1 cellular context compared by ENCODE assay signal in the genomic region with DNA sequence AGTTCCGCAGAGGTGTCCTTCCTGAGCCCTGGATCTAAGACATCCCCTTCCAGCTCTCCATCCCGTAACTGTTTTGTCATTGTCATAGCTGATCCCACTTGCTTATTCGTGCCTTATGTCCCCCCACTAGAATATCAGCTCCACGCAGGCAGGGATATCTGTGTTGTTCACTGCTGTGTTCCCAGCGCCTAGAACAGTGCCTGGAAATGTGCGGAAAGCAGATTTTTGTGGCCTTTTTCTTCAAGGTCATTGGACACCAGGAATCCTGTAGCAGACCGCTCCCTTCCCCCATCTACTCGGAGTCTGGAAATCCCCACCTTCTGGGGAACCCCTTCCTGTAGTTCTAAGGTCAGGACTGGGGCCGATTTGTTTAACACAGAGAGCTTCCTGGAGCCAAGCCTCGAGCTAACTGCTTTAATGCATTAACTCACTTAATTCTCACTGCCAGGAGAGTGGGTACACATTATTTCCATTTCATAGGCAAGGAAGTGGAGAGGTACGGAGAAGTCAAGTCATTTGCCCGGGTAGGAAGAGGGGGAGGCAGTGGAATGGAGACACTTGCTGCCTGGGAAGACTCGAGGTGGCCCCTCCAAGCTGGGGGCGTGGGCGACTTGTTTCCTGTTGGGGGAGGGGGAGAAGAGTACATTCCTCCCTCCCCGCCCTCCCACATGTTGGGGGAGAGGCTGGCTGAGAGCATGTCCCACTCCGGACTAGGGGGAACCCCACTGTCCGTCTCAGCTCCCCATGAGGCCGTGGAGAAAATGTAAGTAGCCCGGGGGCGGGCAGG.
TF ChIP-seq lines count a peak whose summit lies in the region.

No MANE protein-coding gene starts in this region.

TF ChIP-seq in GM12878, 131 proteins besides CTCF, POLR2A, EP300 and RAD21 (continued from another document and continues in another):
- TF ChIP-seq, protein P1, sequence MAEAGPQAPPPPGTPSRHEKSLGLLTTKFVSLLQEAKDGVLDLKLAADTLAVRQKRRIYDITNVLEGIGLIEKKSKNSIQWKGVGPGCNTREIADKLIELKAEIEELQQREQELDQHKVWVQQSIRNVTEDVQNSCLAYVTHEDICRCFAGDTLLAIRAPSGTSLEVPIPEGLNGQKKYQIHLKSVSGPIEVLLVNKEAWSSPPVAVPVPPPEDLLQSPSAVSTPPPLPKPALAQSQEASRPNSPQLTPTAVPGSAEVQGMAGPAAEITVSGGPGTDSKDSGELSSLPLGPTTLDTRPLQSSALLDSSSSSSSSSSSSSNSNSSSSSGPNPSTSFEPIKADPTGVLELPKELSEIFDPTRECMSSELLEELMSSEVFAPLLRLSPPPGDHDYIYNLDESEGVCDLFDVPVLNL (IDR thresholded peaks at IDR 0.05; ENCODE audit: low read depth, low read length) = no peak
- no peak for TF ChIP-seq ATF7 (IDR thresholded peaks at IDR 0.05; ENCODE audit: low read depth)
- TF ChIP-seq KLF5 (IDR thresholded peaks at IDR 0.05; ENCODE audit: partially characterized antibody) = peak; percentile 10
- peak; percentile 54; the same call in 1 of the 2 replicates for TF ChIP-seq TAF1 (IDR thresholded peaks at IDR 0.05; ENCODE audit: borderline replicate concordance, low read depth, low read length)
- no peak for TF ChIP-seq CBX5 (IDR thresholded peaks at IDR 0.05; ENCODE audit: low read depth)
- TF ChIP-seq, protein P2, sequence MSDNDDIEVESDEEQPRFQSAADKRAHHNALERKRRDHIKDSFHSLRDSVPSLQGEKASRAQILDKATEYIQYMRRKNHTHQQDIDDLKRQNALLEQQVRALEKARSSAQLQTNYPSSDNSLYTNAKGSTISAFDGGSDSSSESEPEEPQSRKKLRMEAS (IDR thresholded peaks at IDR 0.05; ENCODE audit: low read depth, low read length) = no peak; the same call in 1 of the 2 replicates
- TF ChIP-seq, protein P3, sequence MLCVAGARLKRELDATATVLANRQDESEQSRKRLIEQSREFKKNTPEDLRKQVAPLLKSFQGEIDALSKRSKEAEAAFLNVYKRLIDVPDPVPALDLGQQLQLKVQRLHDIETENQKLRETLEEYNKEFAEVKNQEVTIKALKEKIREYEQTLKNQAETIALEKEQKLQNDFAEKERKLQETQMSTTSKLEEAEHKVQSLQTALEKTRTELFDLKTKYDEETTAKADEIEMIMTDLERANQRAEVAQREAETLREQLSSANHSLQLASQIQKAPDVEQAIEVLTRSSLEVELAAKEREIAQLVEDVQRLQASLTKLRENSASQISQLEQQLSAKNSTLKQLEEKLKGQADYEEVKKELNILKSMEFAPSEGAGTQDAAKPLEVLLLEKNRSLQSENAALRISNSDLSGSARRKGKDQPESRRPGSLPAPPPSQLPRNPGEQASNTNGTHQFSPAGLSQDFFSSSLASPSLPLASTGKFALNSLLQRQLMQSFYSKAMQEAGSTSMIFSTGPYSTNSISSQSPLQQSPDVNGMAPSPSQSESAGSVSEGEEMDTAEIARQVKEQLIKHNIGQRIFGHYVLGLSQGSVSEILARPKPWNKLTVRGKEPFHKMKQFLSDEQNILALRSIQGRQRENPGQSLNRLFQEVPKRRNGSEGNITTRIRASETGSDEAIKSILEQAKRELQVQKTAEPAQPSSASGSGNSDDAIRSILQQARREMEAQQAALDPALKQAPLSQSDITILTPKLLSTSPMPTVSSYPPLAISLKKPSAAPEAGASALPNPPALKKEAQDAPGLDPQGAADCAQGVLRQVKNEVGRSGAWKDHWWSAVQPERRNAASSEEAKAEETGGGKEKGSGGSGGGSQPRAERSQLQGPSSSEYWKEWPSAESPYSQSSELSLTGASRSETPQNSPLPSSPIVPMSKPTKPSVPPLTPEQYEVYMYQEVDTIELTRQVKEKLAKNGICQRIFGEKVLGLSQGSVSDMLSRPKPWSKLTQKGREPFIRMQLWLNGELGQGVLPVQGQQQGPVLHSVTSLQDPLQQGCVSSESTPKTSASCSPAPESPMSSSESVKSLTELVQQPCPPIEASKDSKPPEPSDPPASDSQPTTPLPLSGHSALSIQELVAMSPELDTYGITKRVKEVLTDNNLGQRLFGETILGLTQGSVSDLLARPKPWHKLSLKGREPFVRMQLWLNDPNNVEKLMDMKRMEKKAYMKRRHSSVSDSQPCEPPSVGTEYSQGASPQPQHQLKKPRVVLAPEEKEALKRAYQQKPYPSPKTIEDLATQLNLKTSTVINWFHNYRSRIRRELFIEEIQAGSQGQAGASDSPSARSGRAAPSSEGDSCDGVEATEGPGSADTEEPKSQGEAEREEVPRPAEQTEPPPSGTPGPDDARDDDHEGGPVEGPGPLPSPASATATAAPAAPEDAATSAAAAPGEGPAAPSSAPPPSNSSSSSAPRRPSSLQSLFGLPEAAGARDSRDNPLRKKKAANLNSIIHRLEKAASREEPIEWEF (IDR thresholded peaks at IDR 0.05; ENCODE audit: insufficient replicate concordance, low read depth, low read length) = no peak
- no peak for TF ChIP-seq SMAD1 (IDR thresholded peaks at IDR 0.05; ENCODE audit: low read depth, partially characterized antibody)
- TF ChIP-seq PAX8 (IDR thresholded peaks at IDR 0.05) = no peak
- TF ChIP-seq, protein P4, sequence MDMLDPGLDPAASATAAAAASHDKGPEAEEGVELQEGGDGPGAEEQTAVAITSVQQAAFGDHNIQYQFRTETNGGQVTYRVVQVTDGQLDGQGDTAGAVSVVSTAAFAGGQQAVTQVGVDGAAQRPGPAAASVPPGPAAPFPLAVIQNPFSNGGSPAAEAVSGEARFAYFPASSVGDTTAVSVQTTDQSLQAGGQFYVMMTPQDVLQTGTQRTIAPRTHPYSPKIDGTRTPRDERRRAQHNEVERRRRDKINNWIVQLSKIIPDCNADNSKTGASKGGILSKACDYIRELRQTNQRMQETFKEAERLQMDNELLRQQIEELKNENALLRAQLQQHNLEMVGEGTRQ (IDR thresholded peaks at IDR 0.05; ENCODE audit: borderline replicate concordance, low read depth, low read length) = no peak
- TF ChIP-seq, protein P5, sequence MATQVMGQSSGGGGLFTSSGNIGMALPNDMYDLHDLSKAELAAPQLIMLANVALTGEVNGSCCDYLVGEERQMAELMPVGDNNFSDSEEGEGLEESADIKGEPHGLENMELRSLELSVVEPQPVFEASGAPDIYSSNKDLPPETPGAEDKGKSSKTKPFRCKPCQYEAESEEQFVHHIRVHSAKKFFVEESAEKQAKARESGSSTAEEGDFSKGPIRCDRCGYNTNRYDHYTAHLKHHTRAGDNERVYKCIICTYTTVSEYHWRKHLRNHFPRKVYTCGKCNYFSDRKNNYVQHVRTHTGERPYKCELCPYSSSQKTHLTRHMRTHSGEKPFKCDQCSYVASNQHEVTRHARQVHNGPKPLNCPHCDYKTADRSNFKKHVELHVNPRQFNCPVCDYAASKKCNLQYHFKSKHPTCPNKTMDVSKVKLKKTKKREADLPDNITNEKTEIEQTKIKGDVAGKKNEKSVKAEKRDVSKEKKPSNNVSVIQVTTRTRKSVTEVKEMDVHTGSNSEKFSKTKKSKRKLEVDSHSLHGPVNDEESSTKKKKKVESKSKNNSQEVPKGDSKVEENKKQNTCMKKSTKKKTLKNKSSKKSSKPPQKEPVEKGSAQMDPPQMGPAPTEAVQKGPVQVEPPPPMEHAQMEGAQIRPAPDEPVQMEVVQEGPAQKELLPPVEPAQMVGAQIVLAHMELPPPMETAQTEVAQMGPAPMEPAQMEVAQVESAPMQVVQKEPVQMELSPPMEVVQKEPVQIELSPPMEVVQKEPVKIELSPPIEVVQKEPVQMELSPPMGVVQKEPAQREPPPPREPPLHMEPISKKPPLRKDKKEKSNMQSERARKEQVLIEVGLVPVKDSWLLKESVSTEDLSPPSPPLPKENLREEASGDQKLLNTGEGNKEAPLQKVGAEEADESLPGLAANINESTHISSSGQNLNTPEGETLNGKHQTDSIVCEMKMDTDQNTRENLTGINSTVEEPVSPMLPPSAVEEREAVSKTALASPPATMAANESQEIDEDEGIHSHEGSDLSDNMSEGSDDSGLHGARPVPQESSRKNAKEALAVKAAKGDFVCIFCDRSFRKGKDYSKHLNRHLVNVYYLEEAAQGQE (IDR thresholded peaks at IDR 0.05; ENCODE audit: low read depth, low read length) = no peak
- no peak for TF ChIP-seq RAD51 (IDR thresholded peaks at IDR 0.05)
- TF ChIP-seq, protein P6, sequence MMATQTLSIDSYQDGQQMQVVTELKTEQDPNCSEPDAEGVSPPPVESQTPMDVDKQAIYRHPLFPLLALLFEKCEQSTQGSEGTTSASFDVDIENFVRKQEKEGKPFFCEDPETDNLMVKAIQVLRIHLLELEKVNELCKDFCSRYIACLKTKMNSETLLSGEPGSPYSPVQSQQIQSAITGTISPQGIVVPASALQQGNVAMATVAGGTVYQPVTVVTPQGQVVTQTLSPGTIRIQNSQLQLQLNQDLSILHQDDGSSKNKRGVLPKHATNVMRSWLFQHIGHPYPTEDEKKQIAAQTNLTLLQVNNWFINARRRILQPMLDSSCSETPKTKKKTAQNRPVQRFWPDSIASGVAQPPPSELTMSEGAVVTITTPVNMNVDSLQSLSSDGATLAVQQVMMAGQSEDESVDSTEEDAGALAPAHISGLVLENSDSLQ (IDR thresholded peaks at IDR 0.05) = no peak
- TF ChIP-seq, protein P7, sequence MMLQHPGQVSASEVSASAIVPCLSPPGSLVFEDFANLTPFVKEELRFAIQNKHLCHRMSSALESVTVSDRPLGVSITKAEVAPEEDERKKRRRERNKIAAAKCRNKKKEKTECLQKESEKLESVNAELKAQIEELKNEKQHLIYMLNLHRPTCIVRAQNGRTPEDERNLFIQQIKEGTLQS (IDR thresholded peaks at IDR 0.05; ENCODE audit: borderline replicate concordance, extremely low read depth, low read depth, low read length) = no peak
- TF ChIP-seq, protein P8, sequence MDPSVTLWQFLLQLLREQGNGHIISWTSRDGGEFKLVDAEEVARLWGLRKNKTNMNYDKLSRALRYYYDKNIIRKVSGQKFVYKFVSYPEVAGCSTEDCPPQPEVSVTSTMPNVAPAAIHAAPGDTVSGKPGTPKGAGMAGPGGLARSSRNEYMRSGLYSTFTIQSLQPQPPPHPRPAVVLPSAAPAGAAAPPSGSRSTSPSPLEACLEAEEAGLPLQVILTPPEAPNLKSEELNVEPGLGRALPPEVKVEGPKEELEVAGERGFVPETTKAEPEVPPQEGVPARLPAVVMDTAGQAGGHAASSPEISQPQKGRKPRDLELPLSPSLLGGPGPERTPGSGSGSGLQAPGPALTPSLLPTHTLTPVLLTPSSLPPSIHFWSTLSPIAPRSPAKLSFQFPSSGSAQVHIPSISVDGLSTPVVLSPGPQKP (IDR thresholded peaks at IDR 0.05; ENCODE audit: low read depth, low read length) = no peak; the same call in 1 of the 2 replicates
- TF ChIP-seq CBFB (IDR thresholded peaks at IDR 0.05; ENCODE audit: low read depth) = peak; percentile 24; the same call in 1 of the 2 replicates
- TF ChIP-seq, protein P9, sequence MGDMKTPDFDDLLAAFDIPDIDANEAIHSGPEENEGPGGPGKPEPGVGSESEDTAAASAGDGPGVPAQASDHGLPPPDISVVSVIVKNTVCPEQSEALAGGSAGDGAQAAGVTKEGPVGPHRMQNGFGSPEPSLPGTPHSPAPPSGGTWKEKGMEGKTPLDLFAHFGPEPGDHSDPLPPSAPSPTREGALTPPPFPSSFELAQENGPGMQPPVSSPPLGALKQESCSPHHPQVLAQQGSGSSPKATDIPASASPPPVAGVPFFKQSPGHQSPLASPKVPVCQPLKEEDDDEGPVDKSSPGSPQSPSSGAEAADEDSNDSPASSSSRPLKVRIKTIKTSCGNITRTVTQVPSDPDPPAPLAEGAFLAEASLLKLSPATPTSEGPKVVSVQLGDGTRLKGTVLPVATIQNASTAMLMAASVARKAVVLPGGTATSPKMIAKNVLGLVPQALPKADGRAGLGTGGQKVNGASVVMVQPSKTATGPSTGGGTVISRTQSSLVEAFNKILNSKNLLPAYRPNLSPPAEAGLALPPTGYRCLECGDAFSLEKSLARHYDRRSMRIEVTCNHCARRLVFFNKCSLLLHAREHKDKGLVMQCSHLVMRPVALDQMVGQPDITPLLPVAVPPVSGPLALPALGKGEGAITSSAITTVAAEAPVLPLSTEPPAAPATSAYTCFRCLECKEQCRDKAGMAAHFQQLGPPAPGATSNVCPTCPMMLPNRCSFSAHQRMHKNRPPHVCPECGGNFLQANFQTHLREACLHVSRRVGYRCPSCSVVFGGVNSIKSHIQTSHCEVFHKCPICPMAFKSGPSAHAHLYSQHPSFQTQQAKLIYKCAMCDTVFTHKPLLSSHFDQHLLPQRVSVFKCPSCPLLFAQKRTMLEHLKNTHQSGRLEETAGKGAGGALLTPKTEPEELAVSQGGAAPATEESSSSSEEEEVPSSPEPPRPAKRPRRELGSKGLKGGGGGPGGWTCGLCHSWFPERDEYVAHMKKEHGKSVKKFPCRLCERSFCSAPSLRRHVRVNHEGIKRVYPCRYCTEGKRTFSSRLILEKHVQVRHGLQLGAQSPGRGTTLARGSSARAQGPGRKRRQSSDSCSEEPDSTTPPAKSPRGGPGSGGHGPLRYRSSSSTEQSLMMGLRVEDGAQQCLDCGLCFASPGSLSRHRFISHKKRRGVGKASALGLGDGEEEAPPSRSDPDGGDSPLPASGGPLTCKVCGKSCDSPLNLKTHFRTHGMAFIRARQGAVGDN (IDR thresholded peaks at IDR 0.05) = no peak
- TF ChIP-seq CHD2 (IDR thresholded peaks at IDR 0.05; ENCODE audit: borderline replicate concordance, low read depth, low read length) = peak; percentile 60; the same call in 1 of the 2 replicates
- no peak for TF ChIP-seq FOXK2 (IDR thresholded peaks at IDR 0.05)
- TF ChIP-seq, protein P10, sequence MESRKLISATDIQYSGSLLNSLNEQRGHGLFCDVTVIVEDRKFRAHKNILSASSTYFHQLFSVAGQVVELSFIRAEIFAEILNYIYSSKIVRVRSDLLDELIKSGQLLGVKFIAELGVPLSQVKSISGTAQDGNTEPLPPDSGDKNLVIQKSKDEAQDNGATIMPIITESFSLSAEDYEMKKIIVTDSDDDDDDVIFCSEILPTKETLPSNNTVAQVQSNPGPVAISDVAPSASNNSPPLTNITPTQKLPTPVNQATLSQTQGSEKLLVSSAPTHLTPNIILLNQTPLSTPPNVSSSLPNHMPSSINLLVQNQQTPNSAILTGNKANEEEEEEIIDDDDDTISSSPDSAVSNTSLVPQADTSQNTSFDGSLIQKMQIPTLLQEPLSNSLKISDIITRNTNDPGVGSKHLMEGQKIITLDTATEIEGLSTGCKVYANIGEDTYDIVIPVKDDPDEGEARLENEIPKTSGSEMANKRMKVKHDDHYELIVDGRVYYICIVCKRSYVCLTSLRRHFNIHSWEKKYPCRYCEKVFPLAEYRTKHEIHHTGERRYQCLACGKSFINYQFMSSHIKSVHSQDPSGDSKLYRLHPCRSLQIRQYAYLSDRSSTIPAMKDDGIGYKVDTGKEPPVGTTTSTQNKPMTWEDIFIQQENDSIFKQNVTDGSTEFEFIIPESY (IDR thresholded peaks at IDR 0.05) = no peak
- TF ChIP-seq DPF2 (IDR thresholded peaks at IDR 0.05) = no peak; the same call in 1 of the 2 replicates
- TF ChIP-seq POU2F2 (IDR thresholded peaks at IDR 0.05; ENCODE audit: borderline replicate concordance, low read depth, low read length) = peak; percentile 11; the same call in 1 of the 3 replicates
- TF ChIP-seq FOXM1 (IDR thresholded peaks at IDR 0.05; ENCODE audit: low read depth, low read length) = no peak
- no peak for TF ChIP-seq HDAC2 (IDR thresholded peaks at IDR 0.05)
